ENCODE assay signal across 15 cellular contexts in genomic region chr20:58213112-58213511, GRCh38. TPM values are rescaled to one million over a fixed set of nuclear protein-coding genes. Genes with fewer than 3 reads are reported as not detected.
DNase-seq lines count a peak whose midpoint lies in the region; ATAC-seq and TF ChIP-seq lines count a peak whose summit lies in the region.
"Had no signal": no experiment of that assay in that cellular context is flagged by ENCODE, and none has a peak within 500 bp of the region (broad histone marks: within the 10 kb centered on the region; RNA-seq: fewer than 3 reads in every experiment).

No MANE protein-coding gene starts in this region.

- peaks cover 0 to 5% of the 10 kb centered on the region in 2 donors for H3K4me1 Mint-ChIP-seq in natural killer cell treated with Interleukin-12 subunit alpha and Interleukin-12 subunit beta and Interleukin-15 and Interleukin-18, amount 100 ng/mL, for 72 hours (ENCODE audit: low read depth in 2 of 2)
- peaks cover 0 to 6% of the 10 kb centered on the region in 2 donors for H3K4me1 Mint-ChIP-seq in natural killer cell
- H3K4me1 Mint-ChIP-seq in activated CD4-positive, alpha-beta memory T cell treated with anti-CD3 and anti-CD28 coated beads, Interleukin-2, amount 10 ng/mL, durations not matched to agents 7 days and 5 days: peaks cover 2% of the 10 kb centered on the region

- ATAC-seq in natural killer cell treated with Interleukin-12 subunit alpha and Interleukin-12 subunit beta and Interleukin-15 and Interleukin-18, amount 100 ng/mL, for 72 hours: no peak
- no peak for ATAC-seq in natural killer cell
- ATAC-seq: mucosa of descending colon had no signal

- no peaks in the 10 kb centered on the region for H3K36me3 Mint-ChIP-seq in natural killer cell treated with Interleukin-12 subunit alpha and Interleukin-12 subunit beta and Interleukin-15 and Interleukin-18, amount 100 ng/mL, for 72 hours
- no peaks in the 10 kb centered on the region for H3K36me3 Mint-ChIP-seq in natural killer cell
- no peaks in the 10 kb centered on the region for H3K36me3 Mint-ChIP-seq in activated CD4-positive, alpha-beta memory T cell treated with anti-CD3 and anti-CD28 coated beads, Interleukin-2, amount 10 ng/mL, durations not matched to agents 7 days and 5 days (ENCODE audit: low read depth)
- H3K36me3 Mint-ChIP-seq: activated naive CD8-positive, alpha-beta T cell treated with anti-CD3 and anti-CD28 coated beads for 36 hours had no signal

- CTCF ChIA-PET in activated CD4-positive, alpha-beta memory T cell treated with anti-CD3 and anti-CD28 coated beads, Interleukin-2, amount 10 ng/mL, durations not matched to agents 7 days and 5 days (lab: Charles Lee): interaction anchor here (0.7 kb wide), 1 partner anchor 1140 kb away, joined by 3 read pairs; no protein-coding TSS in a partner anchor

- no peak overlapping the region for H3K27ac Mint-ChIP-seq in natural killer cell treated with Interleukin-12 subunit alpha and Interleukin-12 subunit beta and Interleukin-15 and Interleukin-18, amount 100 ng/mL, for 72 hours
- H3K27ac Mint-ChIP-seq in natural killer cell: no peak overlapping the region
- no peak overlapping the region for H3K27ac Mint-ChIP-seq in activated CD4-positive, alpha-beta memory T cell treated with anti-CD3 and anti-CD28 coated beads, Interleukin-2, amount 10 ng/mL, durations not matched to agents 7 days and 5 days
- H3K27ac Mint-ChIP-seq: activated naive CD8-positive, alpha-beta T cell treated with anti-CD3 and anti-CD28 coated beads for 36 hours had no signal

- no peak overlapping the region for H3K4me3 ChIP-seq in WI38 (ENCODE audit: low read depth, low read length)
- H3K4me3 ChIP-seq: BLaER1, mucosa of descending colon had no signal

- intact Hi-C loops in natural killer cell (cut with micrococcal nuclease) (loop anchor here (5.0 kb wide), 1 partner anchor 716 kb away; no protein-coding TSS in a partner anchor), head of caudate nucleus (cut with DNase I) (no loop called here)

- TF ChIP-seq CTCF in natural killer cell (IDR thresholded peaks at IDR 0.05) (no peak), WI38 (IDR thresholded peaks at IDR 0.05; ENCODE audit: low read depth, low read length) (0 out of 2 replicates have a peak, but pooled peaks have one; percentile 13)

- peak; percentile 39 for DNase-seq in natural killer cell treated with Interleukin-12 subunit alpha and Interleukin-12 subunit beta and Interleukin-15 and Interleukin-18, amount 100 ng/mL, for 72 hours (ENCODE audit: low spot score)
- DNase-seq in natural killer cell (no peak), head of caudate nucleus (peak in 41 of 42 donors; percentile 24 to 82 (median 58)), islet precursor cell (no peak), H4 (ENCODE audit: low spot score) (no peak)
- no peak for DNase-seq in activated CD4-positive, alpha-beta T cell treated with anti-CD3 and anti-CD28 coated beads for 48 hours
- DNase-seq in activated CD4-positive, alpha-beta memory T cell treated with anti-CD3 and anti-CD28 coated beads, Interleukin-2, amount 10 ng/mL, durations not matched to agents 7 days and 5 days: no peak
- DNase-seq: activated naive CD8-positive, alpha-beta T cell treated with anti-CD3 and anti-CD28 coated beads for 36 hours; effector memory CD4-positive, alpha-beta T cell; mucosa of descending colon; T-helper 2 cell had no signal

- H3K9me3 Mint-ChIP-seq in natural killer cell treated with Interleukin-12 subunit alpha and Interleukin-12 subunit beta and Interleukin-15 and Interleukin-18, amount 100 ng/mL, for 72 hours: no peaks in the 10 kb centered on the region
- no peaks in the 10 kb centered on the region for H3K9me3 Mint-ChIP-seq in natural killer cell
- no peaks in the 10 kb centered on the region for H3K9me3 Mint-ChIP-seq in activated CD4-positive, alpha-beta memory T cell treated with anti-CD3 and anti-CD28 coated beads, Interleukin-2, amount 10 ng/mL, durations not matched to agents 7 days and 5 days
- H3K9me3 Mint-ChIP-seq: activated naive CD8-positive, alpha-beta T cell treated with anti-CD3 and anti-CD28 coated beads for 36 hours had no signal

- peaks cover 11 to 14% of the 10 kb centered on the region in 2 donors for H3K27me3 Mint-ChIP-seq in natural killer cell treated with Interleukin-12 subunit alpha and Interleukin-12 subunit beta and Interleukin-15 and Interleukin-18, amount 100 ng/mL, for 72 hours
- peaks cover 15 to 17% of the 10 kb centered on the region in 2 donors for H3K27me3 Mint-ChIP-seq in natural killer cell (ENCODE audit: low read depth in 2 of 2)
- H3K27me3 Mint-ChIP-seq in activated CD4-positive, alpha-beta memory T cell treated with anti-CD3 and anti-CD28 coated beads, Interleukin-2, amount 10 ng/mL, durations not matched to agents 7 days and 5 days: peaks cover 23% of the 10 kb centered on the region

- POLR2A ChIA-PET in activated CD4-positive, alpha-beta memory T cell treated with anti-CD3 and anti-CD28 coated beads, Interleukin-2, amount 10 ng/mL, durations not matched to agents 7 days and 5 days (lab: Charles Lee): no interaction called here

- no peak overlapping the region for H3K4me3 Mint-ChIP-seq in natural killer cell treated with Interleukin-12 subunit alpha and Interleukin-12 subunit beta and Interleukin-15 and Interleukin-18, amount 100 ng/mL, for 72 hours
- no peak overlapping the region for H3K4me3 Mint-ChIP-seq in natural killer cell
- no peak overlapping the region for H3K4me3 Mint-ChIP-seq in activated CD4-positive, alpha-beta memory T cell treated with anti-CD3 and anti-CD28 coated beads, Interleukin-2, amount 10 ng/mL, durations not matched to agents 7 days and 5 days
- H3K4me3 Mint-ChIP-seq: activated naive CD8-positive, alpha-beta T cell treated with anti-CD3 and anti-CD28 coated beads for 36 hours had no signal

RNA-seq across cellular contexts. Expression of gene ANKRD60, which starts 15.3 kb away (rescaled TPM):
- total RNA-seq in natural killer cell treated with Interleukin-12 subunit alpha and Interleukin-12 subunit beta and Interleukin-15 and Interleukin-18, amount 100 ng/mL, for 72 hours: not detected
- total RNA-seq in natural killer cell: not detected
- total RNA-seq in H4 (2014; rRNA removed; shearing (Covaris generic)): not detected in 2 replicates
- not detected for total RNA-seq in activated CD4-positive, alpha-beta memory T cell treated with anti-CD3 and anti-CD28 coated beads, Interleukin-2, amount 10 ng/mL, durations not matched to agents 7 days and 5 days
- total RNA-seq: activated CD8-positive, alpha-beta memory T cell treated with anti-CD3 and anti-CD28 coated beads for 36 hours; activated naive CD8-positive, alpha-beta T cell treated with anti-CD3 and anti-CD28 coated beads for 36 hours; mucosa of descending colon; ureter had no signal

Comparison
In these comparisons a context has a peak if more than half of its experiments do, and no peak if none do; other contexts are left out.
1. DNase-seq: peak in natural killer cell treated with Interleukin-12 subunit alpha and Interleukin-12 subunit beta and Interleukin-15 and Interleukin-18, amount 100 ng/mL, for 72 hours (single experiment) and head of caudate nucleus (41 of 42); none in natural killer cell (single experiment), activated CD4-positive, alpha-beta T cell treated with anti-CD3 and anti-CD28 coated beads for 48 hours (single experiment), islet precursor cell (single experiment), H4 (single experiment) and activated CD4-positive, alpha-beta memory T cell treated with anti-CD3 and anti-CD28 coated beads, Interleukin-2, amount 10 ng/mL, durations not matched to agents 7 days and 5 days (single experiment).